ENCODE assay signal across 24 cellular contexts in genomic region chr20:23586735-23587525, GRCh38. TPM values are rescaled to one million over a fixed set of nuclear protein-coding genes. Genes with fewer than 3 reads are reported as not detected.
"Had no signal": no experiment of that assay in that cellular context is flagged by ENCODE, and none has a peak within 500 bp of the region (broad histone marks: within the 10 kb centered on the region; RNA-seq: fewer than 3 reads in every experiment).

No MANE protein-coding gene starts in this region.

- H3K4me3 ChIP-seq: neural progenitor cell, ovary, right lobe of liver, tibial nerve had no signal

- ATAC-seq: activated CD4-positive, alpha-beta T cell treated with anti-CD3 and anti-CD28 coated beads for 36 hours; activated T-cell treated with anti-CD3 and anti-CD28 coated beads, Interleukin-2, amount 50 U/mL, for 4 hours; left lobe of liver had no signal

- H3K4me3 Mint-ChIP-seq: activated CD4-positive, alpha-beta T cell treated with anti-CD3 and anti-CD28 coated beads for 36 hours; activated naive CD4-positive, alpha-beta T cell treated with anti-CD3 and anti-CD28 coated beads for 36 hours; activated T-cell treated with anti-CD3 and anti-CD28 coated beads, Interleukin-2, amount 50 U/mL, for 4 hours; brain; central memory CD8-positive, alpha-beta T cell; neural progenitor cell; stimulated activated naive CD8-positive, alpha-beta T cell treated with anti-CD3 and anti-CD28 coated beads, Interleukin-15, Interleukin-2, amounts not matched to agents 100 ng/mL and 50 ng/mL, for 24 hours had no signal

- H3K36me3 Mint-ChIP-seq: brain, neural progenitor cell had no signal

- H3K9me3 Mint-ChIP-seq: activated naive CD4-positive, alpha-beta T cell treated with anti-CD3 and anti-CD28 coated beads for 36 hours; activated T-cell treated with anti-CD3 and anti-CD28 coated beads, Interleukin-2, amount 50 U/mL, for 4 hours; central memory CD8-positive, alpha-beta T cell; stimulated activated naive CD8-positive, alpha-beta T cell treated with anti-CD3 and anti-CD28 coated beads, Interleukin-15, Interleukin-2, amounts not matched to agents 100 ng/mL and 50 ng/mL, for 24 hours had no signal

- DNase-seq: activated CD4-positive, alpha-beta T cell treated with anti-CD3 and anti-CD28 coated beads for 36 hours; activated CD4-positive, alpha-beta T cell treated with anti-CD3 and anti-CD28 coated beads, Interleukin-2, amount 50 U/mL, for 48 hours; activated naive CD4-positive, alpha-beta T cell treated with anti-CD3 and anti-CD28 coated beads for 36 hours; activated T-cell treated with anti-CD3 and anti-CD28 coated beads, Interleukin-2, amount 50 U/mL, for 4 hours; anterior cingulate cortex; effector CD4-positive, alpha-beta T cell; foreskin fibroblast; hypothalamus; kidney; ovary; right lobe of liver; small intestine; stimulated activated CD4-positive, alpha-beta T cell treated with anti-CD3 and anti-CD28 coated beads, Interleukin-15, amount 100 ng/mL, for 24 hours; stimulated activated CD4-positive, alpha-beta T cell treated with anti-CD3 and anti-CD28 coated beads, Interleukin-2, amount 100 ng/mL, for 48 hours; T-helper 2 cell had no signal

- H3K4me1 Mint-ChIP-seq: activated CD4-positive, alpha-beta T cell treated with anti-CD3 and anti-CD28 coated beads for 36 hours; brain had no signal

- H3K27ac ChIP-seq: neural progenitor cell, ovary, right lobe of liver, tibial nerve had no signal

- H3K9ac ChIP-seq: neural progenitor cell had no signal

- H3K4me2 ChIP-seq: neural progenitor cell had no signal

- H2AFZ ChIP-seq: neural progenitor cell had no signal

- H3K27ac Mint-ChIP-seq: activated CD4-positive, alpha-beta T cell treated with anti-CD3 and anti-CD28 coated beads for 36 hours; activated naive CD4-positive, alpha-beta T cell treated with anti-CD3 and anti-CD28 coated beads for 36 hours; brain; neural progenitor cell; stimulated activated naive CD8-positive, alpha-beta T cell treated with anti-CD3 and anti-CD28 coated beads, Interleukin-15, Interleukin-2, amounts not matched to agents 100 ng/mL and 50 ng/mL, for 24 hours had no signal

- H3K9me3 ChIP-seq: ovary, right lobe of liver, tibial nerve had no signal

- H3K4me1 ChIP-seq: neural progenitor cell, right lobe of liver, tibial nerve had no signal

- H3K27me3 ChIP-seq: neural progenitor cell, ovary, right lobe of liver, tibial nerve had no signal

- H3K36me3 ChIP-seq: neural progenitor cell, ovary, right lobe of liver, tibial nerve had no signal

RNA-seq across cellular contexts. Expression of gene CST9L, which starts 18.6 kb away (rescaled TPM):
- total RNA-seq: activated CD4-positive, alpha-beta T cell treated with anti-CD3 and anti-CD28 coated beads for 36 hours; activated naive CD4-positive, alpha-beta T cell treated with anti-CD3 and anti-CD28 coated beads for 36 hours; activated T-cell treated with anti-CD3 and anti-CD28 coated beads, Interleukin-2, amount 50 U/mL, for 4 hours; kidney; left lobe of liver; lung microvascular endothelial cell; mononuclear cell; ovary; pulmonary artery endothelial cell; right lobe of liver; tibial nerve had no signal
- polyA plus RNA-seq: ovary, small intestine had no signal

RNA-seq across cellular contexts. Expression of gene CST9, which starts 18.8 kb away (rescaled TPM):
- total RNA-seq: activated CD4-positive, alpha-beta T cell treated with anti-CD3 and anti-CD28 coated beads for 36 hours; activated naive CD4-positive, alpha-beta T cell treated with anti-CD3 and anti-CD28 coated beads for 36 hours; activated T-cell treated with anti-CD3 and anti-CD28 coated beads, Interleukin-2, amount 50 U/mL, for 4 hours; kidney; left lobe of liver; mononuclear cell; ovary; pulmonary artery endothelial cell; right lobe of liver had no signal
- polyA plus RNA-seq: ovary, small intestine had no signal
